10 cellular contexts compared by ENCODE assay signal in genomic region chr12:1993341-1993740, GRCh38. TPM values are rescaled to one million over a fixed set of nuclear protein-coding genes. Genes with fewer than 3 reads are reported as not detected.
DNase-seq lines count a peak whose midpoint lies in the region; ATAC-seq and TF ChIP-seq lines count a peak whose summit lies in the region.
"Had no signal": no experiment of that assay in that cellular context is flagged by ENCODE, and none has a peak within 500 bp of the region (broad histone marks: within the 10 kb centered on the region; RNA-seq: fewer than 3 reads in every experiment).

No MANE protein-coding gene starts in this region.

- H3K27me3 ChIP-seq in transverse colon, result no peaks in the 10 kb centered on the region

- ATAC-seq in activated CD4-positive, CD25-positive, alpha-beta regulatory T cell treated with anti-CD3 and anti-CD28 coated beads, Interleukin-2, amount 50 U/mL, for 24 hours, result peak; percentile 59 to 71

- H3K4me1 Mint-ChIP-seq in activated T-cell treated with anti-CD3 and anti-CD28 coated beads, Interleukin-2, amount 50 U/mL, for 24 hours (ENCODE audit: low read depth), result peaks cover 44% of the 10 kb centered on the region

- no peak for TF ChIP-seq POLR2A in transverse colon (IDR thresholded peaks at IDR 0.05)

- H3K9me3 Mint-ChIP-seq in activated T-cell treated with anti-CD3 and anti-CD28 coated beads, Interleukin-2, amount 50 U/mL, for 24 hours, result no peaks in the 10 kb centered on the region

- in situ Hi-C loops in transverse colon (cut with MboI; ENCODE audit: low pct_ligation_motif_present in 1 of 4, low pct_unique_long_range_greater_than_20kb in 1 of 4, low sequenced_read_pairs in 3 of 4), result no loop called here

- DNase-seq in activated CD4-positive, CD25-positive, alpha-beta regulatory T cell treated with anti-CD3 and anti-CD28 coated beads, Interleukin-2, amount 50 U/mL, for 72 hours, result no peak
- DNase-seq in SW480 (ENCODE audit: low spot score) (peak; percentile 86), fibroblast of villous mesenchyme (ENCODE audit: low read depth) (peak; percentile 94), transverse colon (no peak), DMS79 treated with DMSO at 0.1 percent for 48 hours (lab: John Stamatoyannopoulos, UW) (no peak), NCI-H1092 treated with DMSO at 0.1 percent for 48 hours (lab: John Stamatoyannopoulos, UW) (no peak)
- no peak for DNase-seq in activated T-cell treated with anti-CD3 and anti-CD28 coated beads, Interleukin-2, amount 50 U/mL, for 24 hours
- DNase-seq: 8988T had no signal

- 7 to 14% methylated on average over 1 to 2 of the region's 2 CpGs for WGBS in transverse colon (ENCODE audit: low coverage in 1 of 2), 2 donors

- intact Hi-C loops in transverse colon (cut with DNase I; ENCODE audit: low total_unique reads), result no loop called here

- H3K4me3 ChIP-seq in fibroblast of villous mesenchyme (ENCODE audit: low read depth, low read length) (no peak overlapping the region), transverse colon (no peak overlapping the region)

- H3K27ac Mint-ChIP-seq in activated T-cell treated with anti-CD3 and anti-CD28 coated beads, Interleukin-2, amount 50 U/mL, for 24 hours, result no peak overlapping the region
- H3K27ac Mint-ChIP-seq: progenitor cell of endocrine pancreas had no signal

- peak overlapping the region; percentile 71 to 81 (median 74) for H3K27ac ChIP-seq in transverse colon

- H3K36me3 ChIP-seq in transverse colon, result peaks cover 0 to 35% (median 8%) of the 10 kb centered on the region in 4 donors

- no peak for TF ChIP-seq EP300 in transverse colon (IDR thresholded peaks at IDR 0.05; ENCODE audit: low read depth)

- H3K4me1 ChIP-seq in transverse colon, result peaks cover 10 to 51% (median 22%) of the 10 kb centered on the region in 4 donors

- no peaks in the 10 kb centered on the region for H3K27me3 Mint-ChIP-seq in activated T-cell treated with anti-CD3 and anti-CD28 coated beads, Interleukin-2, amount 50 U/mL, for 24 hours
- H3K27me3 Mint-ChIP-seq: progenitor cell of endocrine pancreas had no signal

- no peaks in the 10 kb centered on the region for H3K9me3 ChIP-seq in transverse colon

- H3K4me3 Mint-ChIP-seq in activated T-cell treated with anti-CD3 and anti-CD28 coated beads, Interleukin-2, amount 50 U/mL, for 24 hours, result no peak overlapping the region

- H3K36me3 Mint-ChIP-seq in activated T-cell treated with anti-CD3 and anti-CD28 coated beads, Interleukin-2, amount 50 U/mL, for 24 hours (ENCODE audit: low read depth), result peaks cover 85% of the 10 kb centered on the region

- TF ChIP-seq CTCF in fibroblast of villous mesenchyme (IDR thresholded peaks at IDR 0.05; ENCODE audit: insufficient read depth, low read depth, low read length) (no peak), transverse colon (IDR thresholded peaks at IDR 0.05) (no peak)

RNA-seq across cellular contexts. Expression of gene DCP1B, which starts 10.9 kb away (rescaled TPM):
- total RNA-seq in fibroblast of villous mesenchyme (9.3 and 17.7 TPM in 2 replicates), transverse colon (10 to 100 TPM; 17.3 to 26.2 (median 20.6) TPM)

RNA-seq across cellular contexts. Expression of gene CACNA1C, which starts 59.4 kb away (rescaled TPM):
- total RNA-seq in fibroblast of villous mesenchyme, result 11.7 and 14.8 TPM in 2 replicates
- total RNA-seq in transverse colon, result 10 to 100 TPM; 18.8 to 35.2 (median 24.8) TPM

Comparison
In these comparisons a context has a peak if more than half of its experiments do, and no peak if none do; other contexts are left out.
1. DNase-seq: peak in SW480 (single experiment) and fibroblast of villous mesenchyme (single experiment); none in activated CD4-positive, CD25-positive, alpha-beta regulatory T cell treated with anti-CD3 and anti-CD28 coated beads, Interleukin-2, amount 50 U/mL, for 72 hours (single experiment), transverse colon (single experiment), DMS79 treated with DMSO at 0.1 percent for 48 hours (single experiment), NCI-H1092 treated with DMSO at 0.1 percent for 48 hours (single experiment) and activated T-cell treated with anti-CD3 and anti-CD28 coated beads, Interleukin-2, amount 50 U/mL, for 24 hours (single experiment).